Comparison of ENCODE assay signal across 20 cellular contexts in genomic region chr18:45068563-45069191, GRCh38.
"Had no signal": no experiment of that assay in that cellular context is flagged by ENCODE, and none has a peak within 500 bp of the region (broad histone marks: within the 10 kb centered on the region; RNA-seq: fewer than 3 reads in every experiment).

No MANE protein-coding gene starts in this region.

- H3K4me3 Mint-ChIP-seq: activated CD4-positive, alpha-beta T cell treated with anti-CD3 and anti-CD28 coated beads, Interleukin-2, amount 10 ng/mL, durations not matched to agents 7 days and 5 days; activated CD8-positive, alpha-beta T cell treated with anti-CD3 and anti-CD28 coated beads, Interleukin-2, amount 10 ng/mL, durations not matched to agents 7 days and 5 days; activated naive CD8-positive, alpha-beta T cell treated with anti-CD3 and anti-CD28 coated beads, Interleukin-2, amount 50 U/mL, for 24 hours; activated T-helper 1 cell treated with anti-CD3 and anti-CD28 coated beads, Interleukin-12 subunit alpha, Interleukin-12 subunit beta, Interleukin-2, Interleukin-4 antibody, amounts not matched to agents 30 ng/mL and 10 ng/mL and 1 ng/mL, durations not matched to agents 14 hours and 24 hours and 36 hours; natural killer cell treated with Interleukin-12 subunit alpha and Interleukin-12 subunit beta and Interleukin-15 and Interleukin-18, amount 100 ng/mL, for 72 hours; stimulated activated memory B cell treated with anti-CD40 and anti-IgM and Interleukin-4, amounts not matched to agents 10 μg/mL and 1 μg/mL and 100 μg/mL, for 72 hours had no signal

- DNase-seq: activated CD4-positive, alpha-beta T cell treated with anti-CD3 and anti-CD28 coated beads, Interleukin-2, amount 10 ng/mL, durations not matched to agents 7 days and 5 days; activated CD4-positive, CD25-positive, alpha-beta regulatory T cell treated with anti-CD3 and anti-CD28 coated beads, Interleukin-2, amount 50 U/mL, for 72 hours; activated CD8-positive, alpha-beta T cell treated with anti-CD3 and anti-CD28 coated beads, Interleukin-2, amount 10 ng/mL, durations not matched to agents 7 days and 5 days; activated gamma-delta T cell; activated naive CD4-positive, alpha-beta T cell treated with anti-CD3 and anti-CD28 coated beads, Interleukin-2, amount 50 U/mL, for 16 hours; activated naive CD8-positive, alpha-beta T cell treated with anti-CD3 and anti-CD28 coated beads, Interleukin-2, amount 50 U/mL, for 24 hours; cortex of kidney; hypothalamus; nucleus accumbens; sigmoid colon; stimulated activated CD4-positive, alpha-beta T cell treated with anti-CD3 and anti-CD28 coated beads, Interleukin-15, amount 100 ng/mL, for 24 hours; stomach; WERI-Rb-1 had no signal

- H3K27ac Mint-ChIP-seq: activated CD4-positive, alpha-beta T cell treated with anti-CD3 and anti-CD28 coated beads, Interleukin-2, amount 10 ng/mL, durations not matched to agents 7 days and 5 days; activated CD8-positive, alpha-beta T cell treated with anti-CD3 and anti-CD28 coated beads, Interleukin-2, amount 10 ng/mL, durations not matched to agents 7 days and 5 days; activated naive CD8-positive, alpha-beta T cell treated with anti-CD3 and anti-CD28 coated beads, Interleukin-2, amount 50 U/mL, for 24 hours; activated T-helper 1 cell treated with anti-CD3 and anti-CD28 coated beads, Interleukin-12 subunit alpha, Interleukin-12 subunit beta, Interleukin-2, Interleukin-4 antibody, amounts not matched to agents 30 ng/mL and 10 ng/mL and 1 ng/mL, durations not matched to agents 14 hours and 24 hours and 36 hours; natural killer cell treated with Interleukin-12 subunit alpha and Interleukin-12 subunit beta and Interleukin-15 and Interleukin-18, amount 100 ng/mL, for 72 hours; stimulated activated memory B cell treated with anti-CD40 and anti-IgM and Interleukin-4, amounts not matched to agents 10 μg/mL and 1 μg/mL and 100 μg/mL, for 72 hours had no signal

- H3K9me3 Mint-ChIP-seq: activated CD4-positive, alpha-beta T cell treated with anti-CD3 and anti-CD28 coated beads, Interleukin-2, amount 10 ng/mL, durations not matched to agents 7 days and 5 days; natural killer cell treated with Interleukin-12 subunit alpha and Interleukin-12 subunit beta and Interleukin-15 and Interleukin-18, amount 100 ng/mL, for 72 hours; stimulated activated memory B cell treated with anti-CD40 and anti-IgM and Interleukin-4, amounts not matched to agents 10 μg/mL and 1 μg/mL and 100 μg/mL, for 72 hours had no signal

- H3K27ac ChIP-seq: cardiac muscle cell, sigmoid colon, stomach, suprapubic skin, tibial nerve, WERI-Rb-1 had no signal

- H3K27me3 ChIP-seq: cardiac muscle cell, sigmoid colon, stomach, suprapubic skin, tibial nerve had no signal

- H3K36me3 ChIP-seq: cardiac muscle cell, WERI-Rb-1 had no signal

- ATAC-seq: activated CD8-positive, alpha-beta T cell treated with anti-CD3 and anti-CD28 coated beads, Interleukin-2, amount 10 ng/mL, durations not matched to agents 7 days and 5 days; activated naive CD8-positive, alpha-beta T cell treated with anti-CD3 and anti-CD28 coated beads, Interleukin-2, amount 50 U/mL, for 24 hours; stimulated activated memory B cell treated with anti-CD40 and anti-IgM and Interleukin-4, amounts not matched to agents 10 μg/mL and 1 μg/mL and 100 μg/mL, for 72 hours had no signal

- H3K4me1 ChIP-seq: suprapubic skin, tibial nerve had no signal

- H3K4me3 ChIP-seq: cardiac muscle cell, sigmoid colon, smooth muscle cell, stomach, suprapubic skin, tibial nerve had no signal

- H3K27me3 Mint-ChIP-seq: activated naive CD8-positive, alpha-beta T cell treated with anti-CD3 and anti-CD28 coated beads, Interleukin-2, amount 50 U/mL, for 24 hours; natural killer cell treated with Interleukin-12 subunit alpha and Interleukin-12 subunit beta and Interleukin-15 and Interleukin-18, amount 100 ng/mL, for 72 hours; stimulated activated memory B cell treated with anti-CD40 and anti-IgM and Interleukin-4, amounts not matched to agents 10 μg/mL and 1 μg/mL and 100 μg/mL, for 72 hours had no signal

- H3K4me2 ChIP-seq: smooth muscle cell had no signal
